In genomic region chr7:111460695-111461094, GRCh38 we compare ENCODE assay signal across 33 cellular contexts.
DNase-seq lines count a peak whose midpoint lies in the region; ATAC-seq, FAIRE-seq and TF ChIP-seq lines count a peak whose summit lies in the region.
"Had no signal": no experiment of that assay in that cellular context is flagged by ENCODE, and none has a peak within 500 bp of the region (broad histone marks: within the 10 kb centered on the region; RNA-seq: fewer than 3 reads in every experiment).

No MANE protein-coding gene starts in this region.

- no peak overlapping the region for H3K14ac ChIP-seq in IMR-90 (replicated peaks; ENCODE audit: low read depth, low read length)

- no peak overlapping the region for H2AFZ ChIP-seq in HepG2 (ENCODE audit: low read length)
- H2AFZ ChIP-seq in IMR-90 (replicated peaks; ENCODE audit: low read length, poor library complexity): no peak overlapping the region
- peak overlapping the region; percentile 2; the same call in 1 of the 2 replicates for H2AFZ ChIP-seq in K562 (ENCODE audit: low read depth, low read length)

- H3K23ac ChIP-seq in IMR-90 (ENCODE audit: low read depth, low read length): no peak overlapping the region

- POLR2A ChIA-PET in HepG2 (lab: Yijun Ruan, JAX): no interaction called here
- POLR2A ChIA-PET in A549 (lab: Yijun Ruan, JAX): no interaction called here
- POLR2A ChIA-PET in IMR-90 (lab: Charles Lee; ENCODE audit: unreplicated experiment): no interaction called here
- POLR2A ChIA-PET in K562 (lab: Yijun Ruan, JAX): interaction anchor here (1.3 kb wide), 1 partner anchor 20 kb away, joined by 3 read pairs; no protein-coding TSS in a partner anchor

- H3K4me2 ChIP-seq in HepG2 (ENCODE audit: low read depth, low read length): no peak overlapping the region
- H3K4me2 ChIP-seq in A549: no peak overlapping the region
- no peak overlapping the region for H3K4me2 ChIP-seq in IMR-90 (ENCODE audit: low read depth, low read length)
- no peak overlapping the region for H3K4me2 ChIP-seq in K562 (ENCODE audit: insufficient read depth, low read length)
- H3K4me2 ChIP-seq: BLaER1; BLaER1 treated with 17β-estradiol and CSF1 and Interleukin-3, amounts not matched to agents 10 nM and 100 nM had no signal

- H3K79me2 ChIP-seq in HepG2 (ENCODE audit: insufficient read depth, low read length) (no peaks in the 10 kb centered on the region), K562 (ENCODE audit: control insufficient read depth, insufficient read depth, low read length) (no peaks in the 10 kb centered on the region)

- H3K79me1 ChIP-seq in IMR-90 (ENCODE audit: low read depth in 1 of 2, low read length in 2 of 2): no peaks in the 10 kb centered on the region

- H3K27ac ChIP-seq in HepG2 (ENCODE audit: extremely low read length, insufficient read depth, low read length) (no peak overlapping the region), right lobe of liver (no peak overlapping the region), A549 (no peak overlapping the region), IMR-90 (ENCODE audit: insufficient read depth, low read length) (no peak overlapping the region), K562 (ENCODE audit: extremely low read depth, low read depth, low read length) (no peak overlapping the region; the same call in 2 of the 3 replicates), heart left ventricle (no peak overlapping the region)
- H3K27ac ChIP-seq: 22Rv1; BLaER1; BLaER1 treated with 17β-estradiol and CSF1 and Interleukin-3, amounts not matched to agents 10 nM and 100 nM; C4-2B had no signal

- no peak overlapping the region for H4K5ac ChIP-seq in IMR-90 (ENCODE audit: low read depth, low read length)

- no peaks in the 10 kb centered on the region for H4K20me1 ChIP-seq in HepG2 (ENCODE audit: insufficient read depth, low read length)
- H4K20me1 ChIP-seq in IMR-90 (ENCODE audit: insufficient read depth, low read length): no peaks in the 10 kb centered on the region
- no peaks in the 10 kb centered on the region for H4K20me1 ChIP-seq in K562 (replicated peaks; ENCODE audit: control insufficient read depth, insufficient read depth, low read length)
- H4K20me1 ChIP-seq: BLaER1; BLaER1 treated with 17β-estradiol and CSF1 and Interleukin-3, amounts not matched to agents 10 nM and 100 nM had no signal

- no peak overlapping the region for H3K4ac ChIP-seq in IMR-90 (ENCODE audit: low read depth, low read length)

- H3K9ac ChIP-seq in HepG2 (ENCODE audit: insufficient read depth, low read depth, low read length) (no peak overlapping the region), IMR-90 (ENCODE audit: low read depth, low read length) (no peak overlapping the region), K562 (ENCODE audit: insufficient read depth in 1 of 2, low read depth in 2 of 2, low read length in 2 of 2) (no peak overlapping the region)
- H3K9ac ChIP-seq: BLaER1; BLaER1 treated with 17β-estradiol and CSF1 and Interleukin-3, amounts not matched to agents 10 nM and 100 nM had no signal

- no peak overlapping the region for H2BK5ac ChIP-seq in IMR-90 (ENCODE audit: low read depth, low read length, poor library complexity, severe bottlenecking)

- H3K9me1 ChIP-seq in IMR-90 (ENCODE audit: insufficient read depth, low read length) (no peaks in the 10 kb centered on the region), K562 (ENCODE audit: control insufficient read depth, insufficient read depth, low read length) (no peaks in the 10 kb centered on the region)

- no peak overlapping the region for H2BK20ac ChIP-seq in IMR-90 (ENCODE audit: low read depth, low read length)

- TF ChIP-seq CTCF in HepG2 (CRISPR knock-in tag; IDR thresholded peaks at IDR 0.05) (no peak), right lobe of liver (IDR thresholded peaks at IDR 0.05) (no peak), A549 (IDR thresholded peaks at IDR 0.05) (no peak), IMR-90 (conservative IDR thresholded peaks at IDR 0.05; ENCODE audit: low read depth, low read length) (no peak), K562 (IDR thresholded peaks at IDR 0.05 in 2 of 3, conservative IDR thresholded peaks at IDR 0.05 in 1 of 3; ENCODE audit: insufficient read depth in 2 of 3, low read depth in 1 of 3, low read length in 3 of 3) (no peak), heart left ventricle (IDR thresholded peaks at IDR 0.05) (no peak)

- dilution Hi-C loops in IMR-90 (cut with HindIII; ENCODE audit: low sequenced_read_pairs, unreplicated experiment): no loop called here

- H3K36me3 ChIP-seq in HepG2 (replicated peaks in 1 of 2; ENCODE audit: control insufficient read depth in 1 of 2, insufficient read depth in 2 of 2, low read length in 2 of 2) (no peaks in the 10 kb centered on the region), right lobe of liver (no peaks in the 10 kb centered on the region), IMR-90 (ENCODE audit: control insufficient read depth, insufficient read depth, low read length) (no peaks in the 10 kb centered on the region), K562 (ENCODE audit: control insufficient read depth, insufficient read depth, low read length) (no peaks in the 10 kb centered on the region), heart left ventricle (no peaks in the 10 kb centered on the region)
- H3K36me3 ChIP-seq: BE2C; BLaER1; BLaER1 treated with 17β-estradiol and CSF1 and Interleukin-3, amounts not matched to agents 10 nM and 100 nM had no signal

- no peak for TF ChIP-seq EP300 in HepG2 (IDR thresholded peaks at IDR 0.05; ENCODE audit: low read depth in 2 of 2, low read length in 2 of 2)
- TF ChIP-seq EP300 in HepG2 (CRISPR knock-in tag; IDR thresholded peaks at IDR 0.05; ENCODE audit: borderline replicate concordance): no peak
- no peak for TF ChIP-seq EP300 in A549 (IDR thresholded peaks at IDR 0.05)
- no peak for TF ChIP-seq EP300 in K562 (IDR thresholded peaks at IDR 0.05; ENCODE audit: low read length)

- H2AK9ac ChIP-seq in IMR-90 (replicated peaks; ENCODE audit: low read depth, low read length, poor library complexity): no peak overlapping the region

- no peak for TF ChIP-seq RAD21 in HepG2 (CRISPR knock-in tag; IDR thresholded peaks at IDR 0.05)
- no peak for TF ChIP-seq RAD21 in A549 (conservative IDR thresholded peaks at IDR 0.05 in 1 of 2, IDR thresholded peaks at IDR 0.05 in 1 of 2)
- no peak for TF ChIP-seq RAD21 in IMR-90 (IDR thresholded peaks at IDR 0.05; ENCODE audit: low read length)
- TF ChIP-seq RAD21 in K562 (CRISPR knock-in tag; conservative IDR thresholded peaks at IDR 0.05 in 1 of 2, IDR thresholded peaks at IDR 0.05 in 1 of 2): no peak

- H3K56ac ChIP-seq in IMR-90 (ENCODE audit: extremely low read depth, insufficient read depth, low read length): no peak overlapping the region

- no peak for DNase-seq in HepG2 (ENCODE audit: low spot score)
- DNase-seq in right lobe of liver: no peak
- no peak for DNase-seq in A549 (ENCODE audit: low read depth in 1 of 2, low spot score in 1 of 2)
- DNase-seq in IMR-90: no peak
- no peak for DNase-seq in K562 (ENCODE audit: extremely low read depth in 1 of 4, low spot score in 3 of 4)
- DNase-seq in urothelium cell line (ENCODE audit: low spot score): no peak
- no peak for DNase-seq in heart left ventricle
- DNase-seq in activated naive CD4-positive, alpha-beta T cell treated with Interleukin-2 at 50 U/mL for 16 hours: no peak
- DNase-seq: 8988T; ACHN; AML-193; BE2C; C1 segment of cervical spinal cord; Caco-2; Calu3; CD4-positive, alpha-beta memory T cell; CD4-positive, alpha-beta T cell; CD4-positive, CD25-positive, alpha-beta regulatory T cell; CD8-positive, alpha-beta memory T cell; CD8-positive, alpha-beta T cell; COR-L47; DMS 273 treated with DMSO at 0.1 percent for 48 hours; DMS153; DMS53; DMS79; DMS79 treated with DMSO at 0.1 percent for 48 hours; DND-41; EL had no signal

- intact Hi-C loops in HepG2 (cut with micrococcal nuclease; ENCODE audit: unreplicated experiment): no loop called here
- intact Hi-C loops in right lobe of liver (cut with DNase I): no loop called here
- intact Hi-C loops in IMR-90 (cut with micrococcal nuclease): no loop called here
- intact Hi-C loops in K562 (cut with micrococcal nuclease): no loop called here
- intact Hi-C loops in heart left ventricle (cut with DNase I): no loop called here

- no peak overlapping the region for H4K8ac ChIP-seq in IMR-90 (ENCODE audit: low read depth in 2 of 2, low read length in 2 of 2)

- no peak overlapping the region for H2BK15ac ChIP-seq in IMR-90 (ENCODE audit: low read depth, low read length)

- H2BK120ac ChIP-seq in IMR-90 (ENCODE audit: low read depth, low read length): no peak overlapping the region

- TF ChIP-seq POLR2A in HepG2 (IDR thresholded peaks at IDR 0.05; ENCODE audit: insufficient read depth in 1 of 2, low read depth in 2 of 2, low read length in 2 of 2): no peak
- TF ChIP-seq POLR2A in right lobe of liver (IDR thresholded peaks at IDR 0.05): no peak
- TF ChIP-seq POLR2A in A549 (IDR thresholded peaks at IDR 0.05; ENCODE audit: low read length): no peak
- no peak for TF ChIP-seq POLR2A in IMR-90 (IDR thresholded peaks at IDR 0.05; ENCODE audit: low read depth, low read length)
- TF ChIP-seq POLR2A in K562 (conservative IDR thresholded peaks at IDR 0.05): no peak
- TF ChIP-seq POLR2A in heart left ventricle (IDR thresholded peaks at IDR 0.05): no peak

- CTCF ChIA-PET in HepG2 (lab: Yijun Ruan, JAX; ENCODE audit: low intra/inter-chr PET ratio, low total read pairs) (no interaction called here), A549 (lab: Yijun Ruan, JAX) (no interaction called here), IMR-90 (lab: Yijun Ruan, JAX) (no interaction called here), K562 (lab: Yijun Ruan, JAX; ENCODE audit: low intra/inter-chr PET ratio) (no interaction called here)

- no peak overlapping the region for H2AK5ac ChIP-seq in IMR-90 (ENCODE audit: low read depth, low read length)

- ATAC-seq in HepG2: no peak
- no peak for ATAC-seq in right lobe of liver
- ATAC-seq in A549: no peak
- peak; percentile 35; the same call in 1 of the 2 replicates for ATAC-seq in IMR-90 (ENCODE audit: low read depth)
- no peak for ATAC-seq in K562
- ATAC-seq in heart left ventricle: no peak
- ATAC-seq: CD8-positive, alpha-beta T cell had no signal

- H3K4me1 ChIP-seq in HepG2 (ENCODE audit: insufficient read depth, low read length) (no peaks in the 10 kb centered on the region), right lobe of liver (no peaks in the 10 kb centered on the region), A549 (peaks cover 10% of the 10 kb centered on the region; the same call in 1 of the 3 replicates), IMR-90 (ENCODE audit: control insufficient read depth, insufficient read depth, low read length) (no peaks in the 10 kb centered on the region), K562 (replicated peaks in 1 of 2; ENCODE audit: control insufficient read depth in 2 of 2, insufficient read depth in 2 of 2, low read length in 2 of 2) (peaks cover 0 to 12% of the 10 kb centered on the region in 2 experiments; a peak in 3 of 5 replicates), heart left ventricle (peaks cover 0 to 11% (median 0%) of the 10 kb centered on the region in 12 donors)
- H3K4me1 ChIP-seq: BE2C; BLaER1; BLaER1 treated with 17β-estradiol and CSF1 and Interleukin-3, amounts not matched to agents 10 nM and 100 nM; Caco-2 had no signal

- FAIRE-seq in HepG2 (lab: Jason Lieb, UNC) (no peak), A549 (lab: Jason Lieb, UNC) (no peak), K562 (lab: Jason Lieb, UNC) (no peak), urothelium cell line (lab: Jason Lieb, UNC) (no peak)
- FAIRE-seq: D721Med had no signal

- H3K18ac ChIP-seq in IMR-90 (ENCODE audit: low read depth, low read length): no peak overlapping the region

- in situ Hi-C loops in HepG2 (cut with HindIII; ENCODE audit: extremely low pct_ligation_motif_present, low pct_unique_long_range_greater_than_20kb) (no loop called here), IMR-90 (cut with MboI; ENCODE audit: low sequenced_read_pairs) (no loop called here), K562 (cut with MboI) (no loop called here)

- H3K4me3 ChIP-seq in HepG2 (replicated peaks in 1 of 3; ENCODE audit: insufficient read depth in 1 of 3, low read depth in 2 of 3, low read length in 3 of 3) (no peak overlapping the region), right lobe of liver (no peak overlapping the region), A549 (no peak overlapping the region), IMR-90 (ENCODE audit: insufficient read depth, low read depth, low read length) (no peak overlapping the region), K562 (no peak overlapping the region), heart left ventricle (no peak overlapping the region)
- H3K4me3 ChIP-seq: BLaER1; BLaER1 treated with 17β-estradiol and CSF1 and Interleukin-3, amounts not matched to agents 10 nM and 100 nM had no signal

- BruUV-seq in HepG2 (replicated peaks; lab: Mats Ljungman, UMichigan) (no TSS peak), IMR-90 (replicated peaks; lab: Mats Ljungman, UMichigan) (no TSS peak), K562 (replicated peaks; lab: Mats Ljungman, UMichigan) (no TSS peak)

- H3K9me3 ChIP-seq in HepG2 (ENCODE audit: low read length) (no peaks in the 10 kb centered on the region), right lobe of liver (no peaks in the 10 kb centered on the region), A549 (no peaks in the 10 kb centered on the region), IMR-90 (ENCODE audit: control insufficient read depth, insufficient read depth, low read length) (no peaks in the 10 kb centered on the region), K562 (replicated peaks; ENCODE audit: control insufficient read depth, insufficient read depth, low read depth, low read length) (peaks cover 3% of the 10 kb centered on the region; the same call in 1 of the 2 replicates), heart left ventricle (no peaks in the 10 kb centered on the region)
- H3K9me3 ChIP-seq: BE2C; BLaER1; BLaER1 treated with 17β-estradiol and CSF1 and Interleukin-3, amounts not matched to agents 10 nM and 100 nM; Caco-2 had no signal

- H3K27me3 ChIP-seq in HepG2 (ENCODE audit: control insufficient read depth in 1 of 2, insufficient read depth in 2 of 2, low read length in 2 of 2) (no peaks in the 10 kb centered on the region), right lobe of liver (no peaks in the 10 kb centered on the region), IMR-90 (ENCODE audit: control insufficient read depth, insufficient read depth, low read length) (no peaks in the 10 kb centered on the region), K562 (ENCODE audit: control insufficient read depth in 2 of 2, insufficient read depth in 2 of 2, low read length in 2 of 2) (no peaks in the 10 kb centered on the region), heart left ventricle (no peaks in the 10 kb centered on the region)
- H3K27me3 ChIP-seq: BE2C; BLaER1; BLaER1 treated with 17β-estradiol and CSF1 and Interleukin-3, amounts not matched to agents 10 nM and 100 nM had no signal

- no peak overlapping the region for H4K91ac ChIP-seq in IMR-90 (ENCODE audit: insufficient read depth, low read depth, low read length)

Comparison
In these comparisons a context has a peak if more than half of its experiments do, and no peak if none do; other contexts are left out.
1. Of the 241 proteins assayed by ChIP-seq in both HepG2 and K562: peak only in HepG2: MAFK; only in K562: MAFG; in both: MAFF; in neither: 238.